9 cellular contexts compared by ENCODE assay signal in the genomic region with DNA sequence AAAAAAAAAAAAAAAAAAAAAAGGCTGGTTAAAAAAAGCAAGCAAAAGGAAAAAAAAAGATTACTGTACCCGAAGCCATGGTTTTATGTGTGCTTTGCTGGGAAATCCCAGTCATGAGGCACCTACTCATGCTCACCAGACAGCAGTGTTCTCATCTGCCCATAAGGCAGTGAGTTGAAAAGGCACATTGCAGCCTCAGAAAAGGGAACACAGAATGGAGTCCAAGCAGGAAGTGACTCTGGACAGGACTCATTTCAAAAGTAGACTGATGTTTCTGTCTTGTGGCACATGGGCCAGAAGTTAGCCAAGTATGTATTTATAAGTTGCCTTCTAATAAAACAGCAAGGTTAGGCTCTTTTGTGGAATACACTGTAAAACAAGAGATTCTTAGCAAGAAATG. TPM values are rescaled to one million over a fixed set of nuclear protein-coding genes. Genes with fewer than 3 reads are reported as not detected.
DNase-seq lines count a peak whose midpoint lies in the region; ATAC-seq and TF ChIP-seq lines count a peak whose summit lies in the region.
"Had no signal": no experiment of that assay in that cellular context is flagged by ENCODE, and none has a peak within 500 bp of the region (broad histone marks: within the 10 kb centered on the region; RNA-seq: fewer than 3 reads in every experiment).

No MANE protein-coding gene starts in this region.

- H3K4me1 ChIP-seq in endodermal cell (ENCODE audit: control insufficient read depth, insufficient read depth, low read length): peaks cover 14% of the 10 kb centered on the region

- peak; percentile 60 for ATAC-seq in CD4-positive, alpha-beta T cell (ENCODE audit: poor library complexity)
- ATAC-seq in GM19035 (IDR thresholded peaks at IDR 0.05; ENCODE audit: unreplicated experiment): peak; percentile 74
- peak; percentile 68 for ATAC-seq in HG03097 (IDR thresholded peaks at IDR 0.05; ENCODE audit: low FRiP score, unreplicated experiment)
- ATAC-seq: HCT116 had no signal

- DNase-seq in CD4-positive, alpha-beta T cell: no peak
- peak; percentile 83 for DNase-seq in activated CD4-positive, alpha-beta T cell treated with anti-CD3 and anti-CD28 coated beads, Interleukin-2, amount 10 ng/mL, durations not matched to agents 24 days and 14 days
- DNase-seq in medulla oblongata (ENCODE audit: extremely low spot score) (peak; percentile 88), endodermal cell (no peak), NCI-H2227 (lab: John Stamatoyannopoulos, UW; ENCODE audit: unreplicated experiment) (no peak), type B pancreatic cell (ENCODE audit: extremely low spot score, unreplicated experiment) (no peak)

- H3K36me3 ChIP-seq in endodermal cell (ENCODE audit: control insufficient read depth, insufficient read depth, low read length): peaks cover 75% of the 10 kb centered on the region

- H3K27ac Mint-ChIP-seq in CD4-positive, alpha-beta T cell: peak overlapping the region; percentile 88
- H3K27ac Mint-ChIP-seq in activated CD4-positive, alpha-beta T cell treated with anti-CD3 and anti-CD28 coated beads, Interleukin-2, amount 10 ng/mL, durations not matched to agents 24 days and 14 days: peak overlapping the region; percentile 98
- no peak overlapping the region for H3K27ac Mint-ChIP-seq in endodermal cell
- no peak overlapping the region for H3K27ac Mint-ChIP-seq in type B pancreatic cell

- peaks cover 39% of the 10 kb centered on the region for H3K4me1 Mint-ChIP-seq in CD4-positive, alpha-beta T cell (ENCODE audit: low read depth)
- H3K4me1 Mint-ChIP-seq in activated CD4-positive, alpha-beta T cell treated with anti-CD3 and anti-CD28 coated beads, Interleukin-2, amount 10 ng/mL, durations not matched to agents 24 days and 14 days: peaks cover 42% of the 10 kb centered on the region
- H3K4me1 Mint-ChIP-seq in endodermal cell: peaks cover 24% of the 10 kb centered on the region
- H3K4me1 Mint-ChIP-seq in type B pancreatic cell (ENCODE audit: unreplicated experiment): peaks cover 12% of the 10 kb centered on the region

- no peaks in the 10 kb centered on the region for H3K9me3 ChIP-seq in CD4-positive, alpha-beta T cell (ENCODE audit: control insufficient read depth, low read length)
- H3K9me3 ChIP-seq in endodermal cell (ENCODE audit: control insufficient read depth, low read length): no peaks in the 10 kb centered on the region

- no peak overlapping the region for H3K9ac ChIP-seq in endodermal cell (ENCODE audit: extremely low read depth, low read length, poor library complexity, severe bottlenecking)

- WGBS in endodermal cell (ENCODE audit: insufficient coverage in 1 of 2, insufficient read length in 1 of 2), 2 experiments: 100% methylated on average over 1 of the region's 1 CpG; no CpG with 5 or more reads in 1 of the 2 experiments

- H3K27me3 Mint-ChIP-seq in CD4-positive, alpha-beta T cell: no peaks in the 10 kb centered on the region
- H3K27me3 Mint-ChIP-seq in activated CD4-positive, alpha-beta T cell treated with anti-CD3 and anti-CD28 coated beads, Interleukin-2, amount 10 ng/mL, durations not matched to agents 24 days and 14 days: no peaks in the 10 kb centered on the region
- no peaks in the 10 kb centered on the region for H3K27me3 Mint-ChIP-seq in endodermal cell (ENCODE audit: insufficient read depth)
- no peaks in the 10 kb centered on the region for H3K27me3 Mint-ChIP-seq in type B pancreatic cell

- H3K27ac ChIP-seq in CD4-positive, alpha-beta T cell (ENCODE audit: low read depth, low read length): no peak overlapping the region
- H3K27ac ChIP-seq in endodermal cell (ENCODE audit: low read depth, low read length): no peak overlapping the region

- no peak overlapping the region for H3K4me3 Mint-ChIP-seq in CD4-positive, alpha-beta T cell
- H3K4me3 Mint-ChIP-seq in activated CD4-positive, alpha-beta T cell treated with anti-CD3 and anti-CD28 coated beads, Interleukin-2, amount 10 ng/mL, durations not matched to agents 24 days and 14 days: peak overlapping the region; percentile 47
- no peak overlapping the region for H3K4me3 Mint-ChIP-seq in endodermal cell
- no peak overlapping the region for H3K4me3 Mint-ChIP-seq in type B pancreatic cell

- CTCF ChIA-PET in CD4-positive, alpha-beta T cell (lab: Charles Lee): no interaction called here

- no peak overlapping the region for H3K4me3 ChIP-seq in endodermal cell (ENCODE audit: low read length)

- no peak for TF ChIP-seq CTCF in CD4-positive, alpha-beta T cell (IDR thresholded peaks at IDR 0.05)
- TF ChIP-seq CTCF in endodermal cell (conservative IDR thresholded peaks at IDR 0.05) (no peak), type B pancreatic cell (conservative IDR thresholded peaks at IDR 0.05) (no peak)

- POLR2A ChIA-PET in CD4-positive, alpha-beta T cell (lab: Charles Lee): no interaction called here

- no peaks in the 10 kb centered on the region for H3K9me3 Mint-ChIP-seq in CD4-positive, alpha-beta T cell
- H3K9me3 Mint-ChIP-seq in activated CD4-positive, alpha-beta T cell treated with anti-CD3 and anti-CD28 coated beads, Interleukin-2, amount 10 ng/mL, durations not matched to agents 24 days and 14 days: peaks cover 4% of the 10 kb centered on the region
- H3K9me3 Mint-ChIP-seq in endodermal cell (no peaks in the 10 kb centered on the region), type B pancreatic cell (no peaks in the 10 kb centered on the region)

- H3K27me3 ChIP-seq in CD4-positive, alpha-beta T cell (ENCODE audit: control insufficient read depth, insufficient read depth, low read length): no peaks in the 10 kb centered on the region
- H3K27me3 ChIP-seq in endodermal cell (ENCODE audit: control insufficient read depth, insufficient read depth, low read length, poor library complexity, severe bottlenecking): peaks cover 12% of the 10 kb centered on the region

- H3K36me3 Mint-ChIP-seq in CD4-positive, alpha-beta T cell (ENCODE audit: low read depth): peaks cover 69% of the 10 kb centered on the region
- H3K36me3 Mint-ChIP-seq in activated CD4-positive, alpha-beta T cell treated with anti-CD3 and anti-CD28 coated beads, Interleukin-2, amount 10 ng/mL, durations not matched to agents 24 days and 14 days (ENCODE audit: low read depth): peaks cover 82% of the 10 kb centered on the region
- H3K36me3 Mint-ChIP-seq in endodermal cell (ENCODE audit: low read depth) (peaks cover 58% of the 10 kb centered on the region), type B pancreatic cell (peaks cover 27% of the 10 kb centered on the region)

- intact Hi-C loops in CD4-positive, alpha-beta T cell (cut with DNase I, micrococcal nuclease): no loop called here
- intact Hi-C loops in activated CD4-positive, alpha-beta T cell treated with anti-CD3 and anti-CD28 coated beads, Interleukin-2, amount 10 ng/mL, durations not matched to agents 24 days and 14 days (cut with micrococcal nuclease): loop anchor here (1.0 to 5.0 kb wide), 6 partner anchors 41 to 505 kb away; partner anchors contain the start of genes ABI1, ANKRD26 and PDSS1

RNA-seq across cellular contexts. Expression of gene PDSS1, which starts 40.2 kb away (rescaled TPM):
- total RNA-seq in CD4-positive, alpha-beta T cell: 1 to 10 TPM; 3.8 to 4.5 TPM
- total RNA-seq in activated CD4-positive, alpha-beta T cell treated with anti-CD3 and anti-CD28 coated beads, Interleukin-2, amount 10 ng/mL, durations not matched to agents 24 days and 14 days: 39.0 and 39.8 TPM in 2 replicates
- total RNA-seq in endodermal cell: 10 to 100 TPM in 1 of 2 donors, 1 to 10 TPM in 1; 7.7 to 10.9 TPM
- polyA plus RNA-seq in endodermal cell (2013, experiment 1 of 2): 15.3 TPM
- 15.9 TPM for polyA plus RNA-seq in endodermal cell (2013, experiment 2 of 2)
- 13.6 and 14.1 TPM in 2 replicates for total RNA-seq in type B pancreatic cell (ENCODE audit: low replicate concordance)

Comparison
In these comparisons a context has a peak if more than half of its experiments do, and no peak if none do; other contexts are left out.
1. DNase-seq: peak in activated CD4-positive, alpha-beta T cell treated with anti-CD3 and anti-CD28 coated beads, Interleukin-2, amount 10 ng/mL, durations not matched to agents 24 days and 14 days (single experiment) and medulla oblongata (single experiment); none in CD4-positive, alpha-beta T cell (0 of 10), endodermal cell (single experiment), NCI-H2227 (single experiment) and type B pancreatic cell (single experiment).
2. H3K27ac Mint-ChIP-seq: peak in CD4-positive, alpha-beta T cell (single experiment) and activated CD4-positive, alpha-beta T cell treated with anti-CD3 and anti-CD28 coated beads, Interleukin-2, amount 10 ng/mL, durations not matched to agents 24 days and 14 days (single experiment); none in endodermal cell (single experiment) and type B pancreatic cell (single experiment).
3. Peak in every context shown above with its lines, with median percentiles within 50 percentile points of each other: ATAC-seq.